In the genomic region with DNA sequence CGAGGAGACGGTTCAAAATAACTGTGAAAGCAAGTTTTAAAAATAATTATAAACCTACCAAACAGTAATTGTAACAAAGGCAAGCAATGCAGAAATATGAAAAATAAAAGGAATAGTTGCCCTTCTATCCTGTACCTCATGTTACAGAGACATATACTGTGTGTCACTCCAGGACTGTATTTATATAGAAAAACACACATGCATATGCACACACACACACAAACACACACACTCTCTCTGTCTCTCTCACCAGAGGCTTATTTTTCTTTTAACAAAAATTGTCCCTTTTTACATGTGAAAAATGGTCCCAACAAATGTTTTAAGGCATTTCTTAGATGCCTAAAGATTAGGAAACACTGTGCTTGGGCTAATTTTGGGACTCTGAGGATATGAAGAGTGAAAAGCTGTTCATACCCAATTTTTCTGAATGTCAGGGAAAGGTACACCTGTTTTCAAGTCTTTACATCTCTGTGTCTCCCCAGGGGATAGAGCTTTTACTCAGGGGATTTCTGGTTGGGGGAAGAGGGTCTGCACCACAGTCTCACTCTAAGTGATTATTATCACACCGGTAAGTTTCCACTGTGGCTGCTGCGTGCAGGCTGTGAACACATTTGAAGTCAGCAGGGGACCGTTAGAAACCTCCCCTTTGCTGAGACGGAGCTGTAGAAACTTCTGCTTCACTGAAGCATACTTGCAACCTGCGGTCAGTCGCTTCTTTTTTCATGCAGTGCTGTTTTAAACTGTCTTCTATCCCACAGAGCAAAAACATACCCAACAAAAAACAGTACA, we compare ENCODE assay signal across 8 cellular contexts. TPM values are rescaled to one million over a fixed set of nuclear protein-coding genes. Genes with fewer than 3 reads are reported as not detected.
DNase-seq lines count a peak whose midpoint lies in the region; ATAC-seq and TF ChIP-seq lines count a peak whose summit lies in the region.

No MANE protein-coding gene starts in this region.

- in situ Hi-C loops in transverse colon (cut with MboI; ENCODE audit: low pct_ligation_motif_present in 1 of 4, low pct_unique_long_range_greater_than_20kb in 1 of 4, low sequenced_read_pairs in 3 of 4), result loop anchor here in 3 of 4 donors (25.0 kb wide), 2 partner anchors 679 to 704 kb away; no protein-coding TSS in a partner anchor

- H3K36me3 ChIP-seq in transverse colon (no peaks in the 10 kb centered on the region), left ventricle myocardium inferior (no peaks in the 10 kb centered on the region)

- H3K9me3 ChIP-seq in transverse colon, result no peaks in the 10 kb centered on the region
- no peaks in the 10 kb centered on the region for H3K9me3 ChIP-seq in left ventricle myocardium inferior (replicated peaks)

- DNase-seq in NB4 (ENCODE audit: low read depth) (peak; percentile 87), transverse colon (no peak), left ventricle myocardium inferior (no peak), progenitor cell of endocrine pancreas (ENCODE audit: low spot score, unreplicated experiment) (no peak)
- DNase-seq in activated naive CD8-positive, alpha-beta T cell treated with anti-CD3 and anti-CD28 coated beads, Interleukin-2, amount 10 ng/mL, durations not matched to agents 7 days and 5 days, result peak; percentile 38
- DNase-seq in stimulated activated CD4-positive, alpha-beta T cell treated with anti-CD3 and anti-CD28 coated beads, Interleukin-4, amount 100 ng/mL, for 1 hour, result peak; percentile 12

- H3K27me3 ChIP-seq in transverse colon (no peaks in the 10 kb centered on the region), left ventricle myocardium inferior (ENCODE audit: low read depth) (peaks cover 5% of the 10 kb centered on the region)

- intact Hi-C loops in transverse colon (cut with DNase I; ENCODE audit: low total_unique reads) (no loop called here), left ventricle myocardium inferior (cut with micrococcal nuclease) (no loop called here)

- H3K9me3 Mint-ChIP-seq in activated naive CD8-positive, alpha-beta T cell treated with anti-CD3 and anti-CD28 coated beads, Interleukin-2, amount 10 ng/mL, durations not matched to agents 7 days and 5 days, result no peaks in the 10 kb centered on the region
- no peaks in the 10 kb centered on the region for H3K9me3 Mint-ChIP-seq in progenitor cell of endocrine pancreas (ENCODE audit: low read depth)

- H3K4me3 ChIP-seq in NB4 (ENCODE audit: low read depth, low read length), result no peak overlapping the region
- no peak overlapping the region for H3K4me3 ChIP-seq in transverse colon
- H3K4me3 ChIP-seq in left ventricle myocardium inferior, result no peak overlapping the region

- H3K27ac ChIP-seq in transverse colon (no peak overlapping the region), left ventricle myocardium inferior (replicated peaks) (no peak overlapping the region)

- TF ChIP-seq POLR2A in NB4 (IDR thresholded peaks at IDR 0.05; ENCODE audit: extremely low read depth, insufficient read length) (no peak), transverse colon (IDR thresholded peaks at IDR 0.05) (no peak)

- no peak for TF ChIP-seq EP300 in transverse colon (IDR thresholded peaks at IDR 0.05; ENCODE audit: low read depth)

- WGBS in transverse colon (ENCODE audit: low coverage in 1 of 2), 2 donors, result 34 to 44% methylated on average over 5 to 8 of the region's 8 CpGs

- ATAC-seq in GM18517 (IDR thresholded peaks at IDR 0.05; ENCODE audit: unreplicated experiment) (peak; percentile 92), HG02571 (IDR thresholded peaks at IDR 0.05; ENCODE audit: unreplicated experiment) (peak; percentile 93)
- ATAC-seq in activated naive CD8-positive, alpha-beta T cell treated with anti-CD3 and anti-CD28 coated beads, Interleukin-2, amount 10 ng/mL, durations not matched to agents 7 days and 5 days (ENCODE audit: low read depth), result peak; percentile 93

- H3K36me3 Mint-ChIP-seq in activated naive CD8-positive, alpha-beta T cell treated with anti-CD3 and anti-CD28 coated beads, Interleukin-2, amount 10 ng/mL, durations not matched to agents 7 days and 5 days, result no peaks in the 10 kb centered on the region
- no peaks in the 10 kb centered on the region for H3K36me3 Mint-ChIP-seq in progenitor cell of endocrine pancreas (ENCODE audit: insufficient read depth)

- H3K27ac Mint-ChIP-seq in activated naive CD8-positive, alpha-beta T cell treated with anti-CD3 and anti-CD28 coated beads, Interleukin-2, amount 10 ng/mL, durations not matched to agents 7 days and 5 days, result peak overlapping the region; percentile 80
- no peak overlapping the region for H3K27ac Mint-ChIP-seq in progenitor cell of endocrine pancreas

- H3K4me3 Mint-ChIP-seq in activated naive CD8-positive, alpha-beta T cell treated with anti-CD3 and anti-CD28 coated beads, Interleukin-2, amount 10 ng/mL, durations not matched to agents 7 days and 5 days, result peak overlapping the region; percentile 58
- no peak overlapping the region for H3K4me3 Mint-ChIP-seq in progenitor cell of endocrine pancreas (ENCODE audit: low read depth)

- H3K4me1 ChIP-seq in transverse colon (no peaks in the 10 kb centered on the region), left ventricle myocardium inferior (no peaks in the 10 kb centered on the region)

- peaks cover 25% of the 10 kb centered on the region for H3K4me1 Mint-ChIP-seq in activated naive CD8-positive, alpha-beta T cell treated with anti-CD3 and anti-CD28 coated beads, Interleukin-2, amount 10 ng/mL, durations not matched to agents 7 days and 5 days
- H3K4me1 Mint-ChIP-seq in progenitor cell of endocrine pancreas (ENCODE audit: low read depth), result peaks cover 3% of the 10 kb centered on the region

- H3K27me3 Mint-ChIP-seq in activated naive CD8-positive, alpha-beta T cell treated with anti-CD3 and anti-CD28 coated beads, Interleukin-2, amount 10 ng/mL, durations not matched to agents 7 days and 5 days, result peaks cover 18% of the 10 kb centered on the region
- peaks cover 7% of the 10 kb centered on the region for H3K27me3 Mint-ChIP-seq in progenitor cell of endocrine pancreas

- no peak for TF ChIP-seq CTCF in NB4 (IDR thresholded peaks at IDR 0.05; ENCODE audit: low read depth, low read length)
- no peak for TF ChIP-seq CTCF in transverse colon (IDR thresholded peaks at IDR 0.05)
- TF ChIP-seq CTCF in left ventricle myocardium inferior (IDR thresholded peaks at IDR 0.05; ENCODE audit: borderline replicate concordance), result no peak
- TF ChIP-seq CTCF in progenitor cell of endocrine pancreas (IDR thresholded peaks at IDR 0.05; ENCODE audit: unreplicated experiment), result no peak

- POLR2A ChIA-PET in activated naive CD8-positive, alpha-beta T cell treated with anti-CD3 and anti-CD28 coated beads, Interleukin-2, amount 10 ng/mL, durations not matched to agents 7 days and 5 days (lab: Charles Lee), result no interaction called here

RNA-seq across cellular contexts. Expression of a gene that starts 51.4 kb away (rescaled TPM):
- total RNA-seq in activated naive CD8-positive, alpha-beta T cell treated with anti-CD3 and anti-CD28 coated beads, Interleukin-2, amount 10 ng/mL, durations not matched to agents 7 days and 5 days, result 10 to 100 TPM; 10.9 to 12.6 TPM
- total RNA-seq in transverse colon (10 to 100 TPM in 3 of 4 donors, 1 to 10 TPM in 1; 1.2 to 30.8 (median 16.2) TPM), left ventricle myocardium inferior (20.6 TPM), progenitor cell of endocrine pancreas (52.8 and 54.4 TPM in 2 replicates)

Comparison
In these comparisons a context has a peak if more than half of its experiments do, and no peak if none do; other contexts are left out.
1. DNase-seq: peak in NB4 (single experiment), activated naive CD8-positive, alpha-beta T cell treated with anti-CD3 and anti-CD28 coated beads, Interleukin-2, amount 10 ng/mL, durations not matched to agents 7 days and 5 days (single experiment) and stimulated activated CD4-positive, alpha-beta T cell treated with anti-CD3 and anti-CD28 coated beads, Interleukin-4, amount 100 ng/mL, for 1 hour (single experiment); none in transverse colon (single experiment), left ventricle myocardium inferior (single experiment) and progenitor cell of endocrine pancreas (single experiment).
2. Peak in every context shown above with its lines, with median percentiles within 50 percentile points of each other: ATAC-seq.